In the genomic region with DNA sequence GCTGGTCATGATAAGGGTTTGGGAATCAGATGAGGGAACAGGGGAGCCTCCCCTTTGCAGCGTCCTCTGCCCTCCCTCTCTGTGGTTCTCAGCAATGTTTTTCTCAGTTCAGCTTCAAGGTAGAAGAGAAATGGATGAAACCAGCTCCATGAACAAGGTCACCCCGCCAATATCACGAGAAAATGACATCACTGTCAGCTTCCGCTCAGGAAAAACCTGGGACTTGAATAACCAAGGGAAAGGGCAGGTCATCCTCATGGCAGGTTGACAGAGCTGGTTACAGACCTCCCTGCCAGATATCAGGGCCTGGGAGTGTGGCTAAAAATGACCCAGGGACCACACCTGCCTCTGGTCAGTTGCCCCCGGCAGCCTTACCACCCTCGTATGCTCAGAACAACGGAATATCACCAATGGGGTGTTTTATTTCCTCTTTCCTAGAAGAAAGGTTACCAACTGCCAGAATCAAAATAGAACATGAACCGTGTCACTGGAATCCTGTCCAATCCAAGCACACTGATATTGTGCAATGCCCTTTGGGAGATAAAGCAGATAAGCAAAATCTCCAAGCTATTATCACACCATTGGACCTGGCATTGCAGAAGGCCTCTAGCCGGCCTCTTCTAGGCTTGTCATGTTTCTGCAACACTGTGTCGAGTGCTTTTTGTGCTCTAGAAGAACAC, we compare ENCODE assay signal across 10 cellular contexts. TPM values are rescaled to one million over a fixed set of nuclear protein-coding genes. Genes with fewer than 3 reads are reported as not detected.
A peak's percentile ranks its signal among the peaks of the same experiment; 100 is the strongest.
DNase-seq lines count a peak whose midpoint lies in the region; ATAC-seq lines count a peak whose summit lies in the region.
"Had no signal": no experiment of that assay in that cellular context is flagged by ENCODE, and none has a peak within 500 bp of the region (broad histone marks: within the 10 kb centered on the region; RNA-seq: fewer than 3 reads in every experiment).

No MANE protein-coding gene starts in this region.

- no peak for ATAC-seq in HG03521 (IDR thresholded peaks at IDR 0.05; ENCODE audit: unreplicated experiment)

- H3K36me3 Mint-ChIP-seq in activated CD4-positive, alpha-beta memory T cell treated with anti-CD3 and anti-CD28 coated beads for 36 hours = peaks cover 4% of the 10 kb centered on the region

- DNase-seq in A172 (ENCODE audit: low spot score) (peak; percentile 40), NCI-H226 (peak; percentile 22), dermis microvascular lymphatic vessel endothelial cell (ENCODE audit: low read depth in 2 of 2) (peak; percentile 57 to 84), lung microvascular endothelial cell (ENCODE audit: low read depth in 2 of 2) (peak; percentile 49 to 91), OCI-M2 (lab: John Stamatoyannopoulos, UW; ENCODE audit: unreplicated experiment) (no peak), DMS114 treated with DMSO at 0.1 percent for 48 hours (lab: John Stamatoyannopoulos, UW; ENCODE audit: unreplicated experiment) (no peak)
- no peak for DNase-seq in activated CD4-positive, alpha-beta memory T cell treated with anti-CD3 and anti-CD28 coated beads for 36 hours
- DNase-seq: effector CD4-positive, alpha-beta T cell; NCI-H774 had no signal

- H3K27ac Mint-ChIP-seq in activated CD4-positive, alpha-beta memory T cell treated with anti-CD3 and anti-CD28 coated beads for 36 hours = no peak overlapping the region

- intact Hi-C loops in activated CD4-positive, alpha-beta memory T cell treated with anti-CD3 and anti-CD28 coated beads for 36 hours (cut with micrococcal nuclease) = no loop called here

- POLR2A ChIA-PET in activated CD4-positive, alpha-beta memory T cell treated with anti-CD3 and anti-CD28 coated beads for 36 hours (lab: Charles Lee) = no interaction called here

- CTCF ChIA-PET in activated CD4-positive, alpha-beta memory T cell treated with anti-CD3 and anti-CD28 coated beads for 36 hours (lab: Charles Lee) = interaction anchor here (0.8 to 3.5 kb wide), 24 partner anchors 9 to 739 kb away, joined by 3 to 43 read pairs (median 6); a partner anchor contains a TSS

- H3K4me1 Mint-ChIP-seq in activated CD4-positive, alpha-beta memory T cell treated with anti-CD3 and anti-CD28 coated beads for 36 hours (ENCODE audit: low read depth) = peaks cover 2% of the 10 kb centered on the region

- no peaks in the 10 kb centered on the region for H3K9me3 Mint-ChIP-seq in activated CD4-positive, alpha-beta memory T cell treated with anti-CD3 and anti-CD28 coated beads for 36 hours

- H3K27me3 Mint-ChIP-seq in activated CD4-positive, alpha-beta memory T cell treated with anti-CD3 and anti-CD28 coated beads for 36 hours = no peaks in the 10 kb centered on the region

- H3K4me3 Mint-ChIP-seq in activated CD4-positive, alpha-beta memory T cell treated with anti-CD3 and anti-CD28 coated beads for 36 hours = no peak overlapping the region

RNA-seq across cellular contexts. Expression of a gene that starts 26.1 kb away (rescaled TPM):
- total RNA-seq in A172 (2014; rRNA removed; shearing (Covaris generic)) = 45.3 and 49.4 TPM in 2 replicates
- total RNA-seq in dermis microvascular lymphatic vessel endothelial cell = 5.3 and 8.3 TPM in 2 replicates
- total RNA-seq in lung microvascular endothelial cell = 6.0 and 7.4 TPM in 2 replicates
- total RNA-seq in activated CD4-positive, alpha-beta memory T cell treated with anti-CD3 and anti-CD28 coated beads for 36 hours = 10 to 100 TPM; 22.1 to 22.9 TPM

RNA-seq across cellular contexts. Expression of a gene that starts 26.3 kb away (rescaled TPM):
- total RNA-seq in A172 (2014; rRNA removed; shearing (Covaris generic)) = 28.4 and 32.2 TPM in 2 replicates
- total RNA-seq in dermis microvascular lymphatic vessel endothelial cell (29.1 and 31.7 TPM in 2 replicates), lung microvascular endothelial cell (26.0 and 31.6 TPM in 2 replicates)
- 10 to 100 TPM; 27.8 to 31.6 TPM for total RNA-seq in activated CD4-positive, alpha-beta memory T cell treated with anti-CD3 and anti-CD28 coated beads for 36 hours

Comparison
In these comparisons a context has a peak if more than half of its experiments do, and no peak if none do; other contexts are left out.
1. DNase-seq: peak in A172 (single experiment), NCI-H226 (single experiment), dermis microvascular lymphatic vessel endothelial cell (2 of 2) and lung microvascular endothelial cell (2 of 2); none in activated CD4-positive, alpha-beta memory T cell treated with anti-CD3 and anti-CD28 coated beads for 36 hours (single experiment), OCI-M2 (single experiment) and DMS114 treated with DMSO at 0.1 percent for 48 hours (single experiment).